Comparison of ENCODE assay signal across 2 cellular contexts in the genomic region with DNA sequence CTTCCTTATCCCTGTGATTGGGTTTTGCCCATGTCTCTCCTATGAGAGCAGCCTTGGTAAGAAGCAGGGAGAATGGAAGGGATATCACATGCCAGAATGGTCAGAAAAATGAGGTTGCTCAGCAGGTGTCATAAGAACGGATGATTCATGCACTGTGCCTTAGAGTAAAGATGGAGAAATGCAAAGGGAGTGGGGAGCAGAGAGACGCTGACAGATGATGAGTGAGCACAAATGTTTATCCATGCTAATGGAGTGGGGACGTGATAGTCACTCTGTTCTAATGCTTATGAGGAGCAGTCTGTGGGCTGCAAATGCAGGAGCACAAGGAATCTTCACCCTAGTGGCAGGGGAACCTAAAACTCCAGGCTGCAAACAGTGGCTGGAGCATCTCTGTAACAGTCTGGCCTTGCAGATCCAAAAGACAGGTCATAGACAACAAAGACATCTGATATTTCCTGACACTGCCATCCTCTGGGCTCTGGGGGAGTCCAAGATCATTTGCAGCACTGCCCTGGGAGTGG.
TF ChIP-seq lines count a peak whose summit lies in the region.

No MANE protein-coding gene starts in this region.

TF ChIP-seq in SK-N-SH treated with all-trans-retinoic acid at 6 μM for 48 hours, 23 proteins besides CTCF, POLR2A, EP300 and RAD21 (continued from another document):
- TF ChIP-seq, protein P1, sequence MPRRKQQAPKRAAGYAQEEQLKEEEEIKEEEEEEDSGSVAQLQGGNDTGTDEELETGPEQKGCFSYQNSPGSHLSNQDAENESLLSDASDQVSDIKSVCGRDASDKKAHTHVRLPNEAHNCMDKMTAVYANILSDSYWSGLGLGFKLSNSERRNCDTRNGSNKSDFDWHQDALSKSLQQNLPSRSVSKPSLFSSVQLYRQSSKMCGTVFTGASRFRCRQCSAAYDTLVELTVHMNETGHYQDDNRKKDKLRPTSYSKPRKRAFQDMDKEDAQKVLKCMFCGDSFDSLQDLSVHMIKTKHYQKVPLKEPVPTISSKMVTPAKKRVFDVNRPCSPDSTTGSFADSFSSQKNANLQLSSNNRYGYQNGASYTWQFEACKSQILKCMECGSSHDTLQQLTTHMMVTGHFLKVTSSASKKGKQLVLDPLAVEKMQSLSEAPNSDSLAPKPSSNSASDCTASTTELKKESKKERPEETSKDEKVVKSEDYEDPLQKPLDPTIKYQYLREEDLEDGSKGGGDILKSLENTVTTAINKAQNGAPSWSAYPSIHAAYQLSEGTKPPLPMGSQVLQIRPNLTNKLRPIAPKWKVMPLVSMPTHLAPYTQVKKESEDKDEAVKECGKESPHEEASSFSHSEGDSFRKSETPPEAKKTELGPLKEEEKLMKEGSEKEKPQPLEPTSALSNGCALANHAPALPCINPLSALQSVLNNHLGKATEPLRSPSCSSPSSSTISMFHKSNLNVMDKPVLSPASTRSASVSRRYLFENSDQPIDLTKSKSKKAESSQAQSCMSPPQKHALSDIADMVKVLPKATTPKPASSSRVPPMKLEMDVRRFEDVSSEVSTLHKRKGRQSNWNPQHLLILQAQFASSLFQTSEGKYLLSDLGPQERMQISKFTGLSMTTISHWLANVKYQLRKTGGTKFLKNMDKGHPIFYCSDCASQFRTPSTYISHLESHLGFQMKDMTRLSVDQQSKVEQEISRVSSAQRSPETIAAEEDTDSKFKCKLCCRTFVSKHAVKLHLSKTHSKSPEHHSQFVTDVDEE (CRISPR knock-in tag; IDR thresholded peaks at IDR 0.05) = no peak
- TF ChIP-seq, protein P2, sequence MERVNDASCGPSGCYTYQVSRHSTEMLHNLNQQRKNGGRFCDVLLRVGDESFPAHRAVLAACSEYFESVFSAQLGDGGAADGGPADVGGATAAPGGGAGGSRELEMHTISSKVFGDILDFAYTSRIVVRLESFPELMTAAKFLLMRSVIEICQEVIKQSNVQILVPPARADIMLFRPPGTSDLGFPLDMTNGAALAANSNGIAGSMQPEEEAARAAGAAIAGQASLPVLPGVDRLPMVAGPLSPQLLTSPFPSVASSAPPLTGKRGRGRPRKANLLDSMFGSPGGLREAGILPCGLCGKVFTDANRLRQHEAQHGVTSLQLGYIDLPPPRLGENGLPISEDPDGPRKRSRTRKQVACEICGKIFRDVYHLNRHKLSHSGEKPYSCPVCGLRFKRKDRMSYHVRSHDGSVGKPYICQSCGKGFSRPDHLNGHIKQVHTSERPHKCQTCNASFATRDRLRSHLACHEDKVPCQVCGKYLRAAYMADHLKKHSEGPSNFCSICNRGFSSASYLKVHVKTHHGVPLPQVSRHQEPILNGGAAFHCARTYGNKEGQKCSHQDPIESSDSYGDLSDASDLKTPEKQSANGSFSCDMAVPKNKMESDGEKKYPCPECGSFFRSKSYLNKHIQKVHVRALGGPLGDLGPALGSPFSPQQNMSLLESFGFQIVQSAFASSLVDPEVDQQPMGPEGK (CRISPR knock-in tag; IDR thresholded peaks at IDR 0.05; ENCODE audit: borderline replicate concordance) = no peak
- TF ChIP-seq OSR1 (CRISPR knock-in tag; IDR thresholded peaks at IDR 0.05) (no peak), ISL1 (CRISPR knock-in tag; IDR thresholded peaks at IDR 0.05) (no peak), CSDC2 (CRISPR knock-in tag; IDR thresholded peaks at IDR 0.05) (no peak), ZFP30 (CRISPR knock-in tag; IDR thresholded peaks at IDR 0.05) (no peak), ZC3H10 (CRISPR knock-in tag; IDR thresholded peaks at IDR 0.05) (no peak), ZFP3 (CRISPR knock-in tag; IDR thresholded peaks at IDR 0.05) (no peak), PPARA (CRISPR knock-in tag; IDR thresholded peaks at IDR 0.05; ENCODE audit: borderline replicate concordance) (no peak), RARB (CRISPR knock-in tag; IDR thresholded peaks at IDR 0.05) (no peak), TOX (CRISPR knock-in tag; IDR thresholded peaks at IDR 0.05; ENCODE audit: borderline replicate concordance) (no peak)

TF ChIP-seq in SK-N-SH, 30 proteins besides CTCF, POLR2A, EP300 and RAD21 (continued from another document):
- TF ChIP-seq, protein P3, sequence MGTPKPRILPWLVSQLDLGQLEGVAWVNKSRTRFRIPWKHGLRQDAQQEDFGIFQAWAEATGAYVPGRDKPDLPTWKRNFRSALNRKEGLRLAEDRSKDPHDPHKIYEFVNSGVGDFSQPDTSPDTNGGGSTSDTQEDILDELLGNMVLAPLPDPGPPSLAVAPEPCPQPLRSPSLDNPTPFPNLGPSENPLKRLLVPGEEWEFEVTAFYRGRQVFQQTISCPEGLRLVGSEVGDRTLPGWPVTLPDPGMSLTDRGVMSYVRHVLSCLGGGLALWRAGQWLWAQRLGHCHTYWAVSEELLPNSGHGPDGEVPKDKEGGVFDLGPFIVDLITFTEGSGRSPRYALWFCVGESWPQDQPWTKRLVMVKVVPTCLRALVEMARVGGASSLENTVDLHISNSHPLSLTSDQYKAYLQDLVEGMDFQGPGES (IDR thresholded peaks at IDR 0.05; ENCODE audit: low read depth, low read length) = no peak
- no peak for TF ChIP-seq CHD2 (IDR thresholded peaks at IDR 0.05; ENCODE audit: low read length, partially characterized antibody)
- TF ChIP-seq, protein P4, sequence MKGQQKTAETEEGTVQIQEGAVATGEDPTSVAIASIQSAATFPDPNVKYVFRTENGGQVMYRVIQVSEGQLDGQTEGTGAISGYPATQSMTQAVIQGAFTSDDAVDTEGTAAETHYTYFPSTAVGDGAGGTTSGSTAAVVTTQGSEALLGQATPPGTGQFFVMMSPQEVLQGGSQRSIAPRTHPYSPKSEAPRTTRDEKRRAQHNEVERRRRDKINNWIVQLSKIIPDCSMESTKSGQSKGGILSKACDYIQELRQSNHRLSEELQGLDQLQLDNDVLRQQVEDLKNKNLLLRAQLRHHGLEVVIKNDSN (IDR thresholded peaks at IDR 0.05; ENCODE audit: borderline replicate concordance, low read depth) = no peak
- TF ChIP-seq ELF1 (IDR thresholded peaks at IDR 0.05) = no peak
- no peak for TF ChIP-seq TEAD4 (IDR thresholded peaks at IDR 0.05; ENCODE audit: borderline replicate concordance, insufficient read depth)
- no peak for TF ChIP-seq RCOR1 (IDR thresholded peaks at IDR 0.05; ENCODE audit: low read length)
